In genomic region chr12:55973598-55974307, GRCh38 we compare ENCODE assay signal across 1 cellular context.
TF ChIP-seq lines count a peak whose summit lies in the region.

Gene RAB5B (plus strand): TSS chr12:55974078. CDS start chr12:55986961, 12,883 bp downstream.

TF ChIP-seq in K562, 482 proteins besides CTCF, POLR2A, EP300 and RAD21 (continued from another document and continues in another):
- TF ChIP-seq ZNF395 (CRISPR knock-in tag; IDR thresholded peaks at IDR 0.05), result no peak
- TF ChIP-seq SMAD4 (CRISPR knock-in tag; conservative IDR thresholded peaks at IDR 0.05), result peak; percentile 28; the same call in 1 of the 2 replicates
- no peak for TF ChIP-seq TRIM25 (IDR thresholded peaks at IDR 0.05; ENCODE audit: borderline replicate concordance)
- peak; percentile 98 for TF ChIP-seq ATF7 (IDR thresholded peaks at IDR 0.05)
- no peak for TF ChIP-seq NCOA4 (IDR thresholded peaks at IDR 0.05; ENCODE audit: partially characterized antibody)
- TF ChIP-seq KLF13 (tag; IDR thresholded peaks at IDR 0.05; ENCODE audit: borderline replicate concordance, low read depth), result no peak
- peak; percentile 28; the same call in 1 of the 2 replicates for TF ChIP-seq ZBTB9 (CRISPR knock-in tag; IDR thresholded peaks at IDR 0.05)
- TF ChIP-seq BCOR (IDR thresholded peaks at IDR 0.05), result no peak; the same call in 1 of the 2 replicates
- TF ChIP-seq ZNF75A (CRISPR knock-in tag; IDR thresholded peaks at IDR 0.05), result no peak
- no peak for TF ChIP-seq DNMT1 (IDR thresholded peaks at IDR 0.05)
- no peak for TF ChIP-seq TRIM28 (IDR thresholded peaks at IDR 0.05)
- peak; percentile 72 for TF ChIP-seq C11orf30 (IDR thresholded peaks at IDR 0.05; ENCODE audit: low read depth)
- TF ChIP-seq ZNF212 (CRISPR knock-in tag; IDR thresholded peaks at IDR 0.05), result no peak
- TF ChIP-seq PHF20 (IDR thresholded peaks at IDR 0.05; ENCODE audit: partially characterized antibody), result no peak
- no peak for TF ChIP-seq BRD9 (IDR thresholded peaks at IDR 0.05; ENCODE audit: low read depth, partially characterized antibody)
- 0 out of 2 replicates have a peak, but pooled peaks have one; percentile 38 for TF ChIP-seq HMGXB4 (CRISPR knock-in tag; IDR thresholded peaks at IDR 0.05)
- 0 out of 2 replicates have a peak, but pooled peaks have one; percentile 72 for TF ChIP-seq RREB1 (CRISPR knock-in tag; IDR thresholded peaks at IDR 0.05)
- TF ChIP-seq FOXM1 (IDR thresholded peaks at IDR 0.05; ENCODE audit: low read depth), result peak; percentile 87
- TF ChIP-seq FOXM1 (CRISPR knock-in tag; IDR thresholded peaks at IDR 0.05; ENCODE audit: low read depth), result no peak
- TF ChIP-seq TCF3 (CRISPR knock-in tag; IDR thresholded peaks at IDR 0.05), result no peak
- TF ChIP-seq ZBTB1 (CRISPR knock-in tag; IDR thresholded peaks at IDR 0.05; ENCODE audit: borderline replicate concordance, low read depth), result no peak
- no peak for TF ChIP-seq TGIF2 (CRISPR knock-in tag; IDR thresholded peaks at IDR 0.05)
- no peak for TF ChIP-seq IRF1 (CRISPR knock-in tag; IDR thresholded peaks at IDR 0.05; ENCODE audit: borderline replicate concordance)
- no peak for TF ChIP-seq BRCA1 (IDR thresholded peaks at IDR 0.05)
- no peak for TF ChIP-seq BRCA1 (CRISPR knock-in tag; IDR thresholded peaks at IDR 0.05)
- no peak for TF ChIP-seq BCL6 (CRISPR knock-in tag; IDR thresholded peaks at IDR 0.05)
- TF ChIP-seq ZFP1 (CRISPR knock-in tag; IDR thresholded peaks at IDR 0.05), result no peak
- TF ChIP-seq SMARCB1 (IDR thresholded peaks at IDR 0.05; ENCODE audit: insufficient read length, low read depth), result no peak
- TF ChIP-seq CTCFL (IDR thresholded peaks at IDR 0.05; ENCODE audit: borderline replicate concordance, insufficient read depth, low read depth, low read length, poor library complexity, severe bottlenecking), result no peak
- peak; percentile 95 for TF ChIP-seq ARID4B (CRISPR knock-in tag; IDR thresholded peaks at IDR 0.05)
- peak; percentile 27 to 99; a peak in 2 of 4 replicates for TF ChIP-seq MLLT1 (IDR thresholded peaks at IDR 0.05)
- no peak for TF ChIP-seq ZNF584 (CRISPR knock-in tag; IDR thresholded peaks at IDR 0.05; ENCODE audit: low read depth)
- peak; percentile 54 for TF ChIP-seq RFX1 (IDR thresholded peaks at IDR 0.05)
- TF ChIP-seq MYC (IDR thresholded peaks at IDR 0.05; ENCODE audit: low read depth, low read length), result peak; percentile 33; the same call in 1 of the 2 replicates
- no peak for TF ChIP-seq MYC (CRISPR knock-in tag; IDR thresholded peaks at IDR 0.05; ENCODE audit: borderline replicate concordance, low read depth)
- peak; percentile 93 for TF ChIP-seq FOSL1 (tag; conservative IDR thresholded peaks at IDR 0.05)
- peak; percentile 91 for TF ChIP-seq SUPT5H (IDR thresholded peaks at IDR 0.05)
- TF ChIP-seq KLF10 (CRISPR knock-in tag; IDR thresholded peaks at IDR 0.05), result no peak
- no peak for TF ChIP-seq MAFK (IDR thresholded peaks at IDR 0.05; ENCODE audit: low read length)
- TF ChIP-seq MBD2 (IDR thresholded peaks at IDR 0.05; ENCODE audit: borderline replicate concordance, low read depth), result peak; percentile 100
- TF ChIP-seq RBM14 (IDR thresholded peaks at IDR 0.05; ENCODE audit: borderline replicate concordance, insufficient read depth, low read depth, low read length), result no peak
